Comparison of ENCODE assay signal across 28 cellular contexts in genomic region chr5:100856462-100856861, GRCh38. TPM values are rescaled to one million over a fixed set of nuclear protein-coding genes. Genes with fewer than 3 reads are reported as not detected.
DNase-seq lines count a peak whose midpoint lies in the region; ATAC-seq and TF ChIP-seq lines count a peak whose summit lies in the region.
"Had no signal": no experiment of that assay in that cellular context is flagged by ENCODE, and none has a peak within 500 bp of the region (broad histone marks: within the 10 kb centered on the region; RNA-seq: fewer than 3 reads in every experiment).

No MANE protein-coding gene starts in this region.

- no peak overlapping the region for H3K4me3 ChIP-seq in A673 (ENCODE audit: low read depth, low read length, poor library complexity, severe bottlenecking)
- no peak overlapping the region for H3K4me3 ChIP-seq in CD4-positive, alpha-beta memory T cell (ENCODE audit: low read length in 2 of 2)
- H3K4me3 ChIP-seq: adrenal gland, breast epithelium, heart left ventricle, transverse colon had no signal

- H3K4me3 Mint-ChIP-seq in CD4-positive, alpha-beta memory T cell, result peak overlapping the region in 2 of 8 donors; percentile 21 to 49
- no peak overlapping the region for H3K4me3 Mint-ChIP-seq in activated naive CD8-positive, alpha-beta T cell treated with anti-CD3 and anti-CD28 coated beads, Interleukin-2, amount 50 U/mL, for 24 hours
- H3K4me3 Mint-ChIP-seq: neural crest cell had no signal

- H3K27ac Mint-ChIP-seq in CD4-positive, alpha-beta memory T cell, result peak overlapping the region in 4 of 7 donors; percentile 50 to 73 (median 60)
- H3K27ac Mint-ChIP-seq in activated naive CD8-positive, alpha-beta T cell treated with anti-CD3 and anti-CD28 coated beads, Interleukin-2, amount 50 U/mL, for 24 hours, result peak overlapping the region; percentile 19

- intact Hi-C loops in A673 (cut with micrococcal nuclease; ENCODE audit: unreplicated experiment), result no loop called here
- intact Hi-C loops in CD4-positive, alpha-beta memory T cell (cut with micrococcal nuclease), result no loop called here

- DNase-seq in A673 (ENCODE audit: low spot score) (peak; percentile 13), NAMALWA (ENCODE audit: low spot score) (peak; percentile 47), NCI-H1092 treated with DMSO at 0.1 percent for 48 hours (lab: John Stamatoyannopoulos, UW) (no peak), foreskin melanocyte (no peak), EL (no peak), T-helper 1 cell (no peak)
- no peak for DNase-seq in CD4-positive, alpha-beta memory T cell
- no peak for DNase-seq in activated naive CD8-positive, alpha-beta T cell treated with anti-CD3 and anti-CD28 coated beads, Interleukin-2, amount 50 U/mL, for 24 hours
- DNase-seq: activated CD8-positive, alpha-beta memory T cell treated with anti-CD3 and anti-CD28 coated beads for 24 hours; activated effector memory CD4-positive, alpha-beta T cell treated with Interleukin-2 at 50 U/mL for 16 hours; adrenal gland; cortex of kidney; DMS79; heart left ventricle; Kasumi-1; NCI-H1105; NCI-H2081 treated with DMSO at 0.1 percent for 48 hours; NCI-H526 treated with DMSO at 0.1 percent for 48 hours; OCI-M1; Right ventricle myocardium superior; stimulated activated naive CD4-positive, alpha-beta T cell treated with Interleukin-2 at 50 U/mL for 16 hours; transverse colon; WERI-Rb-1 had no signal

- no peaks in the 10 kb centered on the region for H3K9me3 Mint-ChIP-seq in CD4-positive, alpha-beta memory T cell
- H3K9me3 Mint-ChIP-seq in activated naive CD8-positive, alpha-beta T cell treated with anti-CD3 and anti-CD28 coated beads, Interleukin-2, amount 50 U/mL, for 24 hours, result no peaks in the 10 kb centered on the region
- H3K9me3 Mint-ChIP-seq: neural crest cell had no signal

- H3K4me1 ChIP-seq in A673 (ENCODE audit: insufficient read depth, low read length, poor library complexity, severe bottlenecking), result peaks cover 5% of the 10 kb centered on the region
- peaks cover 68% of the 10 kb centered on the region for H3K4me1 ChIP-seq in CD4-positive, alpha-beta memory T cell (ENCODE audit: insufficient read depth, low read length)
- H3K4me1 ChIP-seq: adrenal gland, breast epithelium had no signal

- no peaks in the 10 kb centered on the region for H3K9me3 ChIP-seq in A673 (ENCODE audit: low read depth, low read length, poor library complexity, severe bottlenecking)
- no peaks in the 10 kb centered on the region for H3K9me3 ChIP-seq in CD4-positive, alpha-beta memory T cell (ENCODE audit: control insufficient read depth in 1 of 2, low read length in 2 of 2)
- H3K9me3 ChIP-seq: adrenal gland, breast epithelium, heart left ventricle, transverse colon had no signal

- TF ChIP-seq CTCF in A673 (conservative IDR thresholded peaks at IDR 0.05; ENCODE audit: low read depth, low read length), result no peak

- no peaks in the 10 kb centered on the region for H3K27me3 Mint-ChIP-seq in CD4-positive, alpha-beta memory T cell
- no peaks in the 10 kb centered on the region for H3K27me3 Mint-ChIP-seq in activated naive CD8-positive, alpha-beta T cell treated with anti-CD3 and anti-CD28 coated beads, Interleukin-2, amount 50 U/mL, for 24 hours

- CTCF ChIA-PET in A673 (lab: Charles Lee), result no interaction called here
- CTCF ChIA-PET in CD4-positive, alpha-beta memory T cell (lab: Charles Lee; ENCODE audit: partially characterized antibody), result interaction anchor here (1.2 kb wide), 1 partner anchor 44 kb away, joined by 4 read pairs; no protein-coding TSS in a partner anchor

- H3K27ac ChIP-seq in A673 (ENCODE audit: low read depth, low read length, poor library complexity, severe bottlenecking), result no peak overlapping the region
- no peak overlapping the region for H3K27ac ChIP-seq in CD4-positive, alpha-beta memory T cell (ENCODE audit: low read depth, low read length)
- H3K27ac ChIP-seq: adrenal gland, breast epithelium, transverse colon, WERI-Rb-1 had no signal

- peaks cover 49 to 72% (median 55%) of the 10 kb centered on the region in 4 donors for H3K4me1 Mint-ChIP-seq in CD4-positive, alpha-beta memory T cell
- H3K4me1 Mint-ChIP-seq in activated naive CD8-positive, alpha-beta T cell treated with anti-CD3 and anti-CD28 coated beads, Interleukin-2, amount 50 U/mL, for 24 hours, result peaks cover 82% of the 10 kb centered on the region
- H3K4me1 Mint-ChIP-seq: neural crest cell had no signal

- peaks cover 25 to 34% of the 10 kb centered on the region in 2 donors for H3K36me3 Mint-ChIP-seq in CD4-positive, alpha-beta memory T cell
- H3K36me3 Mint-ChIP-seq in activated naive CD8-positive, alpha-beta T cell treated with anti-CD3 and anti-CD28 coated beads, Interleukin-2, amount 50 U/mL, for 24 hours (ENCODE audit: low read depth), result peaks cover 51% of the 10 kb centered on the region

- POLR2A ChIA-PET in A673 (lab: Charles Lee; ENCODE audit: low non-redundant PET), result no interaction called here
- POLR2A ChIA-PET in CD4-positive, alpha-beta memory T cell (lab: Charles Lee; ENCODE audit: partially characterized antibody), result interaction anchor here (0.8 to 4.8 kb wide), 2 partner anchors 15 to 46 kb away, joined by 3 to 45 read pairs; partner anchors contain the start of gene ST8SIA4

- ATAC-seq in activated naive CD8-positive, alpha-beta T cell treated with anti-CD3 and anti-CD28 coated beads, Interleukin-2, amount 50 U/mL, for 24 hours, result no peak
- ATAC-seq: HCT116, heart left ventricle, left lobe of liver had no signal

- no peaks in the 10 kb centered on the region for H3K36me3 ChIP-seq in A673 (ENCODE audit: insufficient read depth, low read length, poor library complexity, severe bottlenecking)
- no peaks in the 10 kb centered on the region for H3K36me3 ChIP-seq in CD4-positive, alpha-beta memory T cell (ENCODE audit: insufficient read depth, low read length)
- H3K36me3 ChIP-seq: adrenal gland, breast epithelium, transverse colon, WERI-Rb-1 had no signal

- no peaks in the 10 kb centered on the region for H3K27me3 ChIP-seq in A673 (replicated peaks; ENCODE audit: insufficient read depth, low read depth, low read length, poor library complexity)
- H3K27me3 ChIP-seq in CD4-positive, alpha-beta memory T cell (ENCODE audit: insufficient read depth, low read length), result no peaks in the 10 kb centered on the region
- H3K27me3 ChIP-seq: adrenal gland, breast epithelium, heart left ventricle, transverse colon had no signal

- no TSS peak for BruUV-seq in A673 (replicated peaks; lab: Mats Ljungman, UMichigan)

RNA-seq across cellular contexts. Expression of gene ST8SIA4, which starts 46.6 kb away (rescaled TPM):
- 0.35 and 0.47 TPM in 2 replicates for total RNA-seq in A673 (2021)
- total RNA-seq in CD4-positive, alpha-beta memory T cell, result 10 to 100 TPM; 27.7 to 28.7 TPM
- polyA plus RNA-seq in CD4-positive, alpha-beta memory T cell, result 10 to 100 TPM; 10.7 to 14.3 TPM
- total RNA-seq: HT1080 had no signal

Comparison
In these comparisons a context has a peak if more than half of its experiments do, and no peak if none do; other contexts are left out.
1. DNase-seq: peak in A673 (single experiment) and NAMALWA (single experiment); none in CD4-positive, alpha-beta memory T cell (0 of 5), activated naive CD8-positive, alpha-beta T cell treated with anti-CD3 and anti-CD28 coated beads, Interleukin-2, amount 50 U/mL, for 24 hours (single experiment), NCI-H1092 treated with DMSO at 0.1 percent for 48 hours (single experiment), foreskin melanocyte (single experiment), EL (single experiment) and T-helper 1 cell (0 of 5).
2. RNA of gene ST8SIA4, which starts 46.6 kb away (total RNA-seq): 27.7 to 28.7 TPM in CD4-positive, alpha-beta memory T cell; 0.35 to 0.47 TPM in A673; every median in the first group is over 10 times any median in the second.